Comparison of ENCODE assay signal across 8 cellular contexts in the genomic region with DNA sequence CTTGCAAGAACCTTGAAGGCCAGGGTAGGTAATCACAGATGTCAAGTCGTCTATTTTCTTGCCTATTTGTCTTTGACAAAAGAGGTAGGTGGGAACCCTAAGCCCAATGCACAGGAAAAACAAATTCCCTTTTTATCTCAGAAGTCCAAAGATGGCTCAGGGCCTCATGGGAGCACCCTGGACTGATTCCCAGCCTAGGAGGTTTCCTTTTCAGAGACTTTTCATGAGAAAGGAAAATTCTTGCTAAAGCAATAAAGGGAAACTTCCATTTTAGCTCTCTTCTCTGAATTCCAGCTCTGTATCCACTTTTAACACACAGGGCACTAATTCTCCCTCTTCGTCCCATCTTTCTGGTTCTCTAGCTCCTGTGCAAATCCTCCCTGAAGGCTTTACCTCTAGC. TPM values are rescaled to one million over a fixed set of nuclear protein-coding genes. Genes with fewer than 3 reads are reported as not detected.
DNase-seq lines count a peak whose midpoint lies in the region; ATAC-seq, FAIRE-seq and TF ChIP-seq lines count a peak whose summit lies in the region.

No MANE protein-coding gene starts in this region.

- H4K20me1 ChIP-seq in OCI-LY3 (ENCODE audit: insufficient read depth, low read length) = no peaks in the 10 kb centered on the region
- no peaks in the 10 kb centered on the region for H4K20me1 ChIP-seq in neural cell (ENCODE audit: insufficient read depth)

- FAIRE-seq in GM12891 (lab: Jason Lieb, UNC) = no peak

- H3K4me3 ChIP-seq in ACC112 (ENCODE audit: low read depth, low read length) (peak overlapping the region; percentile 80), OCI-LY3 (ENCODE audit: low read length) (peak overlapping the region; percentile 96), endocrine pancreas (ENCODE audit: control insufficient read depth, insufficient read depth, low read length) (peak overlapping the region; percentile 76), neural cell (ENCODE audit: low read length) (peak overlapping the region; percentile 95)

- no peak for ATAC-seq in HG03095 (IDR thresholded peaks at IDR 0.05; ENCODE audit: unreplicated experiment)

- H3K79me2 ChIP-seq in ACC112 (ENCODE audit: control insufficient read depth, insufficient read depth, low read length, unreplicated experiment) (no peaks in the 10 kb centered on the region), OCI-LY3 (ENCODE audit: low read length) (no peaks in the 10 kb centered on the region), neural cell (replicated peaks; ENCODE audit: insufficient read depth, low read length) (no peaks in the 10 kb centered on the region)

- in situ Hi-C loops in KBM-7 (cut with MboI; ENCODE audit: low pct_unique_long_range_greater_than_20kb, low sequenced_read_pairs) = no loop called here

- H3K9ac ChIP-seq in OCI-LY3 (ENCODE audit: low read length) (no peak overlapping the region), endocrine pancreas (ENCODE audit: control insufficient read depth, insufficient read depth, low read length) (no peak overlapping the region), neural cell (ENCODE audit: low read length) (peak overlapping the region; percentile 84)

- H3K9me3 ChIP-seq in OCI-LY3 (ENCODE audit: insufficient read depth, low read length) (no peaks in the 10 kb centered on the region), endocrine pancreas (ENCODE audit: control insufficient read depth, low read length) (no peaks in the 10 kb centered on the region), neural cell (ENCODE audit: low read length) (no peaks in the 10 kb centered on the region)

- no peak for TF ChIP-seq POLR2A in GM12891 (IDR thresholded peaks at IDR 0.05; ENCODE audit: low read depth, low read length)

- no peak overlapping the region for H2AFZ ChIP-seq in ACC112 (ENCODE audit: low read length, unreplicated experiment)
- no peak overlapping the region for H2AFZ ChIP-seq in OCI-LY3 (ENCODE audit: low read depth, low read length)
- no peak overlapping the region for H2AFZ ChIP-seq in neural cell (ENCODE audit: low read depth, low read length)

- H3K27ac ChIP-seq in ACC112 (ENCODE audit: low read depth, low read length) (no peak overlapping the region), OCI-LY3 (ENCODE audit: low read length) (no peak overlapping the region), neural cell (ENCODE audit: low read length) (peak overlapping the region; percentile 69)

- peak overlapping the region; percentile 99 for H3K4me2 ChIP-seq in OCI-LY3 (ENCODE audit: low read length)
- H3K4me2 ChIP-seq in neural cell (ENCODE audit: low read length) = peak overlapping the region; percentile 97

- H3K4me1 ChIP-seq in ACC112 (ENCODE audit: control insufficient read depth, insufficient read depth, low read length, unreplicated experiment) (peaks cover 12% of the 10 kb centered on the region), OCI-LY3 (ENCODE audit: low read length) (peaks cover 12% of the 10 kb centered on the region), endocrine pancreas (ENCODE audit: control insufficient read depth, insufficient read depth, low read length) (peaks cover 14% of the 10 kb centered on the region)

- TF ChIP-seq CTCF in OCI-LY3 (IDR thresholded peaks at IDR 0.05; ENCODE audit: low read depth, low read length) (no peak), neural cell (IDR thresholded peaks at IDR 0.05; ENCODE audit: poor library complexity, severe bottlenecking) (no peak)

- no peak for TF ChIP-seq RAD21 in neural cell (conservative IDR thresholded peaks at IDR 0.05)

- H3K9me2 ChIP-seq in neural cell (ENCODE audit: insufficient read depth, low read length) = no peaks in the 10 kb centered on the region

- peaks cover 7% of the 10 kb centered on the region; the same call in 1 of the 2 replicates for H3K27me3 ChIP-seq in ACC112 (ENCODE audit: insufficient read depth, low read length)
- no peaks in the 10 kb centered on the region for H3K27me3 ChIP-seq in OCI-LY3 (ENCODE audit: low read depth, low read length)
- no peaks in the 10 kb centered on the region for H3K27me3 ChIP-seq in endocrine pancreas (ENCODE audit: control insufficient read depth, insufficient read depth, low read length)
- H3K27me3 ChIP-seq in neural cell (ENCODE audit: insufficient read depth, low read depth, low read length) = no peaks in the 10 kb centered on the region

- TF ChIP-seq EP300 in neural cell (conservative IDR thresholded peaks at IDR 0.05; ENCODE audit: poor library complexity, severe bottlenecking) = no peak

- H3K36me3 ChIP-seq in ACC112 (ENCODE audit: insufficient read depth, low read length) (peaks cover 9% of the 10 kb centered on the region), OCI-LY3 (replicated peaks; ENCODE audit: low read depth, low read length) (peaks cover 15% of the 10 kb centered on the region), endocrine pancreas (ENCODE audit: control insufficient read depth, insufficient read depth, low read length) (peaks cover 3% of the 10 kb centered on the region), neural cell (ENCODE audit: insufficient read depth, low read length) (no peaks in the 10 kb centered on the region)

- H3F3A ChIP-seq in neural cell (ENCODE audit: insufficient read depth, low read length, poor library complexity, severe bottlenecking) = no peaks in the 10 kb centered on the region

- DNase-seq in GM12891 (ENCODE audit: insufficient read length, low spot score) = no peak
- no peak for DNase-seq in KBM-7
- DNase-seq in NCI-H446 treated with DMSO at 0.1 percent for 48 hours (lab: John Stamatoyannopoulos, UW) = no peak

TF ChIP-seq in neural cell, 6 proteins besides CTCF, POLR2A, EP300 and RAD21:
- TF ChIP-seq MXI1 (conservative IDR thresholded peaks at IDR 0.05; ENCODE audit: poor library complexity, severe bottlenecking) = no peak
- TF ChIP-seq TAF1 (IDR thresholded peaks at IDR 0.05; ENCODE audit: low read depth) = no peak
- TF ChIP-seq POLR2AphosphoS5 (IDR thresholded peaks at IDR 0.05) = no peak
- TF ChIP-seq, protein P1, sequence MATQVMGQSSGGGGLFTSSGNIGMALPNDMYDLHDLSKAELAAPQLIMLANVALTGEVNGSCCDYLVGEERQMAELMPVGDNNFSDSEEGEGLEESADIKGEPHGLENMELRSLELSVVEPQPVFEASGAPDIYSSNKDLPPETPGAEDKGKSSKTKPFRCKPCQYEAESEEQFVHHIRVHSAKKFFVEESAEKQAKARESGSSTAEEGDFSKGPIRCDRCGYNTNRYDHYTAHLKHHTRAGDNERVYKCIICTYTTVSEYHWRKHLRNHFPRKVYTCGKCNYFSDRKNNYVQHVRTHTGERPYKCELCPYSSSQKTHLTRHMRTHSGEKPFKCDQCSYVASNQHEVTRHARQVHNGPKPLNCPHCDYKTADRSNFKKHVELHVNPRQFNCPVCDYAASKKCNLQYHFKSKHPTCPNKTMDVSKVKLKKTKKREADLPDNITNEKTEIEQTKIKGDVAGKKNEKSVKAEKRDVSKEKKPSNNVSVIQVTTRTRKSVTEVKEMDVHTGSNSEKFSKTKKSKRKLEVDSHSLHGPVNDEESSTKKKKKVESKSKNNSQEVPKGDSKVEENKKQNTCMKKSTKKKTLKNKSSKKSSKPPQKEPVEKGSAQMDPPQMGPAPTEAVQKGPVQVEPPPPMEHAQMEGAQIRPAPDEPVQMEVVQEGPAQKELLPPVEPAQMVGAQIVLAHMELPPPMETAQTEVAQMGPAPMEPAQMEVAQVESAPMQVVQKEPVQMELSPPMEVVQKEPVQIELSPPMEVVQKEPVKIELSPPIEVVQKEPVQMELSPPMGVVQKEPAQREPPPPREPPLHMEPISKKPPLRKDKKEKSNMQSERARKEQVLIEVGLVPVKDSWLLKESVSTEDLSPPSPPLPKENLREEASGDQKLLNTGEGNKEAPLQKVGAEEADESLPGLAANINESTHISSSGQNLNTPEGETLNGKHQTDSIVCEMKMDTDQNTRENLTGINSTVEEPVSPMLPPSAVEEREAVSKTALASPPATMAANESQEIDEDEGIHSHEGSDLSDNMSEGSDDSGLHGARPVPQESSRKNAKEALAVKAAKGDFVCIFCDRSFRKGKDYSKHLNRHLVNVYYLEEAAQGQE (IDR thresholded peaks at IDR 0.05; ENCODE audit: borderline replicate concordance) = no peak
- TF ChIP-seq SMC3 (conservative IDR thresholded peaks at IDR 0.05; ENCODE audit: poor library complexity) = no peak
- TF ChIP-seq EZH2 (IDR thresholded peaks at IDR 0.05; ENCODE audit: borderline replicate concordance, insufficient read depth, low read length, poor library complexity, severe bottlenecking) = no peak

TF ChIP-seq in GM12891, 5 proteins besides CTCF, POLR2A, EP300 and RAD21:
- TF ChIP-seq POU2F2 (IDR thresholded peaks at IDR 0.05; ENCODE audit: low read depth, low read length) (no peak), PAX5 (IDR thresholded peaks at IDR 0.05; ENCODE audit: insufficient read depth, low read length, severe bottlenecking) (no peak)

RNA-seq across cellular contexts. Expression of a gene that starts 1.2 kb away (rescaled TPM):
- polyA plus RNA-seq in neural cell = 41.6 TPM in 2 replicates
- 48.9 and 52.1 TPM in 2 replicates for polyA minus RNA-seq in neural cell
- polyA plus RNA-seq in GM12891 (2012; ENCODE audit: low read depth, missing spikeins) = 2.0 TPM
